12 cellular contexts compared by ENCODE assay signal in genomic region chr1:200336901-200337391, GRCh38.
DNase-seq lines count a peak whose midpoint lies in the region; FAIRE-seq and TF ChIP-seq lines count a peak whose summit lies in the region.
"Had no signal": no experiment of that assay in that cellular context is flagged by ENCODE, and none has a peak within 500 bp of the region (broad histone marks: within the 10 kb centered on the region; RNA-seq: fewer than 3 reads in every experiment).

No MANE protein-coding gene starts in this region.

- H3K36me3 Mint-ChIP-seq in activated naive CD4-positive, alpha-beta T cell treated with anti-CD3 and anti-CD28 coated beads, Interleukin-2, amount 50 U/mL, for 24 hours, result no peaks in the 10 kb centered on the region
- no peaks in the 10 kb centered on the region for H3K36me3 Mint-ChIP-seq in activated naive CD4-positive, alpha-beta T cell treated with anti-CD3 and anti-CD28 coated beads for 36 hours (ENCODE audit: low read depth)
- H3K36me3 Mint-ChIP-seq in activated CD4-positive, alpha-beta T cell treated with anti-CD3 and anti-CD28 coated beads, Interleukin-2, amount 10 ng/mL, durations not matched to agents 24 days and 14 days (ENCODE audit: low read depth), result no peaks in the 10 kb centered on the region

- peak overlapping the region; percentile 76 for H3K27ac Mint-ChIP-seq in activated naive CD4-positive, alpha-beta T cell treated with anti-CD3 and anti-CD28 coated beads, Interleukin-2, amount 50 U/mL, for 24 hours
- no peak overlapping the region for H3K27ac Mint-ChIP-seq in activated naive CD4-positive, alpha-beta T cell treated with anti-CD3 and anti-CD28 coated beads for 36 hours
- H3K27ac Mint-ChIP-seq in activated CD4-positive, alpha-beta T cell treated with anti-CD3 and anti-CD28 coated beads, Interleukin-2, amount 10 ng/mL, durations not matched to agents 24 days and 14 days, result no peak overlapping the region

- no peak overlapping the region for H3K4me3 ChIP-seq in smooth muscle cell
- no peak overlapping the region for H3K4me3 ChIP-seq in A673 (ENCODE audit: low read depth, low read length, poor library complexity, severe bottlenecking)
- H3K4me3 ChIP-seq: thoracic aorta had no signal

- no peaks in the 10 kb centered on the region for H3K27me3 Mint-ChIP-seq in activated naive CD4-positive, alpha-beta T cell treated with anti-CD3 and anti-CD28 coated beads, Interleukin-2, amount 50 U/mL, for 24 hours
- no peaks in the 10 kb centered on the region for H3K27me3 Mint-ChIP-seq in activated naive CD4-positive, alpha-beta T cell treated with anti-CD3 and anti-CD28 coated beads for 36 hours (ENCODE audit: low read depth)
- peaks cover 2% of the 10 kb centered on the region for H3K27me3 Mint-ChIP-seq in activated CD4-positive, alpha-beta T cell treated with anti-CD3 and anti-CD28 coated beads, Interleukin-2, amount 10 ng/mL, durations not matched to agents 24 days and 14 days

- no peak overlapping the region for H2AFZ ChIP-seq in smooth muscle cell (ENCODE audit: low read depth)

- TF ChIP-seq POLR2A in GM12891 (IDR thresholded peaks at IDR 0.05; ENCODE audit: low read depth, low read length), result no peak

- H3K9me3 ChIP-seq in smooth muscle cell (replicated peaks; ENCODE audit: low read depth) (no peaks in the 10 kb centered on the region), A673 (ENCODE audit: low read depth, low read length, poor library complexity, severe bottlenecking) (no peaks in the 10 kb centered on the region)
- H3K9me3 ChIP-seq: thoracic aorta had no signal

- peaks cover 10% of the 10 kb centered on the region for H3K4me1 ChIP-seq in smooth muscle cell (ENCODE audit: low read depth)
- no peaks in the 10 kb centered on the region for H3K4me1 ChIP-seq in A673 (ENCODE audit: insufficient read depth, low read length, poor library complexity, severe bottlenecking)

- peaks cover 25% of the 10 kb centered on the region for H3K4me1 Mint-ChIP-seq in activated naive CD4-positive, alpha-beta T cell treated with anti-CD3 and anti-CD28 coated beads, Interleukin-2, amount 50 U/mL, for 24 hours
- peaks cover 24% of the 10 kb centered on the region for H3K4me1 Mint-ChIP-seq in activated naive CD4-positive, alpha-beta T cell treated with anti-CD3 and anti-CD28 coated beads for 36 hours (ENCODE audit: low read depth)
- H3K4me1 Mint-ChIP-seq in activated CD4-positive, alpha-beta T cell treated with anti-CD3 and anti-CD28 coated beads, Interleukin-2, amount 10 ng/mL, durations not matched to agents 24 days and 14 days, result peaks cover 14% of the 10 kb centered on the region

- peak overlapping the region; percentile 36 for H3K4me2 ChIP-seq in smooth muscle cell
- H3K4me2 ChIP-seq: KMS-11 had no signal

- no peak for DNase-seq in activated naive CD4-positive, alpha-beta T cell treated with anti-CD3 and anti-CD28 coated beads for 36 hours
- DNase-seq in SW480 (ENCODE audit: low spot score) (peak; percentile 55), fibroblast of peridontal ligament (ENCODE audit: extremely low read depth) (peak; percentile 35), smooth muscle cell (lab: John Stamatoyannopoulos, UW; ENCODE audit: unreplicated experiment) (no peak), A673 (ENCODE audit: low spot score) (no peak), GM12891 (ENCODE audit: insufficient read length, low spot score) (no peak)
- no peak for DNase-seq in activated CD4-positive, alpha-beta T cell treated with anti-CD3 and anti-CD28 coated beads, Interleukin-2, amount 10 ng/mL, durations not matched to agents 24 days and 14 days

- intact Hi-C loops in activated naive CD4-positive, alpha-beta T cell treated with anti-CD3 and anti-CD28 coated beads for 36 hours (cut with micrococcal nuclease), result loop anchor here (2.0 kb wide), 1 partner anchor 720 kb away; no protein-coding TSS in a partner anchor
- intact Hi-C loops in activated CD4-positive, alpha-beta T cell treated with anti-CD3 and anti-CD28 coated beads, Interleukin-2, amount 10 ng/mL, durations not matched to agents 24 days and 14 days (cut with micrococcal nuclease), result loop anchor here (2.0 kb wide), 1 partner anchor 16 kb away; no protein-coding TSS in a partner anchor
- intact Hi-C loops in A673 (cut with micrococcal nuclease; ENCODE audit: unreplicated experiment), result no loop called here

- H3K27ac ChIP-seq in smooth muscle cell (ENCODE audit: low read depth) (peak overlapping the region; percentile 71), A673 (ENCODE audit: low read depth, low read length, poor library complexity, severe bottlenecking) (no peak overlapping the region)
- H3K27ac ChIP-seq: 22Rv1, KMS-11, thoracic aorta, VCaP had no signal

- POLR2A ChIA-PET in A673 (lab: Charles Lee; ENCODE audit: low non-redundant PET), result no interaction called here

- WGBS in smooth muscle cell (ENCODE audit: low lambda C conversion rate), result 40% methylated on average over 4 of the region's 4 CpGs

- CTCF ChIA-PET in activated naive CD4-positive, alpha-beta T cell treated with anti-CD3 and anti-CD28 coated beads for 36 hours (lab: Charles Lee), result interaction anchor here (0.6 to 1.1 kb wide), 2 partner anchors 12 to 155 kb away, joined by 3 to 4 read pairs; no protein-coding TSS in a partner anchor
- CTCF ChIA-PET in A673 (lab: Charles Lee), result no interaction called here

- H3K36me3 ChIP-seq in smooth muscle cell (ENCODE audit: low read depth) (no peaks in the 10 kb centered on the region), A673 (ENCODE audit: insufficient read depth, low read length, poor library complexity, severe bottlenecking) (no peaks in the 10 kb centered on the region)
- H3K36me3 ChIP-seq: thoracic aorta had no signal

- BruUV-seq in A673 (replicated peaks; lab: Mats Ljungman, UMichigan), result no TSS peak

- peaks cover 9% of the 10 kb centered on the region for H3F3A ChIP-seq in smooth muscle cell (ENCODE audit: low read depth)

- H3K9ac ChIP-seq in smooth muscle cell (ENCODE audit: low read depth), result peak overlapping the region; percentile 8
- H3K9ac ChIP-seq: KMS-11 had no signal

- H3K79me2 ChIP-seq in smooth muscle cell (ENCODE audit: low read depth), result no peaks in the 10 kb centered on the region

- H3K4me3 Mint-ChIP-seq in activated naive CD4-positive, alpha-beta T cell treated with anti-CD3 and anti-CD28 coated beads, Interleukin-2, amount 50 U/mL, for 24 hours, result no peak overlapping the region
- H3K4me3 Mint-ChIP-seq in activated naive CD4-positive, alpha-beta T cell treated with anti-CD3 and anti-CD28 coated beads for 36 hours, result no peak overlapping the region
- H3K4me3 Mint-ChIP-seq in activated CD4-positive, alpha-beta T cell treated with anti-CD3 and anti-CD28 coated beads, Interleukin-2, amount 10 ng/mL, durations not matched to agents 24 days and 14 days, result no peak overlapping the region

- H4K20me1 ChIP-seq in smooth muscle cell (ENCODE audit: low read depth), result no peaks in the 10 kb centered on the region

- TF ChIP-seq CTCF in smooth muscle cell (IDR thresholded peaks at IDR 0.05; ENCODE audit: borderline replicate concordance, insufficient read depth, poor library complexity, severe bottlenecking), result no peak
- TF ChIP-seq CTCF in A673 (conservative IDR thresholded peaks at IDR 0.05; ENCODE audit: low read depth, low read length), result no peak

- no peaks in the 10 kb centered on the region for H3K9me3 Mint-ChIP-seq in activated naive CD4-positive, alpha-beta T cell treated with anti-CD3 and anti-CD28 coated beads, Interleukin-2, amount 50 U/mL, for 24 hours
- H3K9me3 Mint-ChIP-seq in activated naive CD4-positive, alpha-beta T cell treated with anti-CD3 and anti-CD28 coated beads for 36 hours, result no peaks in the 10 kb centered on the region
- no peaks in the 10 kb centered on the region for H3K9me3 Mint-ChIP-seq in activated CD4-positive, alpha-beta T cell treated with anti-CD3 and anti-CD28 coated beads, Interleukin-2, amount 10 ng/mL, durations not matched to agents 24 days and 14 days

- H3K27me3 ChIP-seq in smooth muscle cell (ENCODE audit: low read depth) (no peaks in the 10 kb centered on the region), A673 (replicated peaks; ENCODE audit: insufficient read depth, low read depth, low read length, poor library complexity) (no peaks in the 10 kb centered on the region)

- FAIRE-seq in GM12891 (lab: Jason Lieb, UNC), result no peak

TF ChIP-seq in GM12891, 5 proteins besides CTCF, POLR2A, EP300 and RAD21:
- no peak for TF ChIP-seq PAX5 (IDR thresholded peaks at IDR 0.05; ENCODE audit: insufficient read depth, low read length, severe bottlenecking)
- TF ChIP-seq POLR2AphosphoS5 (IDR thresholded peaks at IDR 0.05; ENCODE audit: low read depth, low read length), result no peak
- no peak for TF ChIP-seq TAF1 (IDR thresholded peaks at IDR 0.05; ENCODE audit: low read depth, low read length)
- TF ChIP-seq SPI1 (IDR thresholded peaks at IDR 0.05; ENCODE audit: low read depth, low read length), result no peak
- TF ChIP-seq POU2F2 (IDR thresholded peaks at IDR 0.05; ENCODE audit: low read depth, low read length), result no peak

Comparison
In these comparisons a context has a peak if more than half of its experiments do, and no peak if none do; other contexts are left out.
1. DNase-seq: peak in SW480 (single experiment) and fibroblast of peridontal ligament (single experiment); none in activated naive CD4-positive, alpha-beta T cell treated with anti-CD3 and anti-CD28 coated beads for 36 hours (single experiment), smooth muscle cell (single experiment), activated CD4-positive, alpha-beta T cell treated with anti-CD3 and anti-CD28 coated beads, Interleukin-2, amount 10 ng/mL, durations not matched to agents 24 days and 14 days (single experiment), A673 (single experiment) and GM12891 (single experiment).